1 cellular context compared by ENCODE assay signal in the genomic region with DNA sequence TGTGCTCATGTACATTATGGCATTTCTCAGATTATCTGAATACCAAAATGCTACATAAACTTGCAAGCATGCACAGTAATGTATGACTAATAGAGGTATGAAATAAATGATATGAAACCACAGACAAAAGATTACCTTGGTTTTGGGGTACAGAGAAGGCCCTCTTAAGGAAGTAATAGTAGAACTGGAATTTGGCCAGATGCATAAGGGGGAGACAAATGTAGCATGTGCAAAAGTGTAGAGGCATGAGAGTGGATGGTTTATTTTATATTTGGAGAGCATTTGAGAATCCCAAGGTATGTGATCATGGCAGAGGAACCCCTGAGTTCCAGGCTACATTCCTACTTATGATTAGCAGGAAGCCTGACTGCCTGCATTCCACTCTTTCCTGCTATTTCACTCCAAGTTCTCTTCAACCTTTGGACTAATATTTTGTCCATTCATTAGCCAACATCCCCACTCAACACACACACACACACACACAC.
TF ChIP-seq lines count a peak whose summit lies in the region.

No MANE protein-coding gene starts in this region.

TF ChIP-seq in H1, 55 proteins besides CTCF, POLR2A, EP300 and RAD21:
- TF ChIP-seq ZNF274 (IDR thresholded peaks at IDR 0.05; ENCODE audit: borderline replicate concordance, extremely low read depth, low read length): no peak
- no peak for TF ChIP-seq TCF12 (IDR thresholded peaks at IDR 0.05; ENCODE audit: low read depth, low read length)
- no peak for TF ChIP-seq CBX5 (IDR thresholded peaks at IDR 0.05; ENCODE audit: low read depth, low read length)
- TF ChIP-seq CBX8 (IDR thresholded peaks at IDR 0.05; ENCODE audit: borderline replicate concordance, low read depth, low read length): no peak
